In genomic region chr16:66742409-66742808, GRCh38 we compare ENCODE assay signal across 13 cellular contexts. TPM values are rescaled to one million over a fixed set of nuclear protein-coding genes. Genes with fewer than 3 reads are reported as not detected.
DNase-seq lines count a peak whose midpoint lies in the region; ATAC-seq and TF ChIP-seq lines count a peak whose summit lies in the region.
"Had no signal": no experiment of that assay in that cellular context is flagged by ENCODE, and none has a peak within 500 bp of the region (broad histone marks: within the 10 kb centered on the region; RNA-seq: fewer than 3 reads in every experiment).

No MANE protein-coding gene starts in this region.

- peaks cover 0 to 90% (median 78%) of the 10 kb centered on the region in 9 donors for H3K36me3 ChIP-seq in heart left ventricle
- peaks cover 91% of the 10 kb centered on the region for H3K36me3 ChIP-seq in endodermal cell (ENCODE audit: control insufficient read depth, insufficient read depth, low read length)
- peaks cover 60% of the 10 kb centered on the region for H3K36me3 ChIP-seq in neutrophil
- peaks cover 0 to 68% (median 4%) of the 10 kb centered on the region in 3 donors for H3K36me3 ChIP-seq in tibial nerve
- H3K36me3 ChIP-seq: ovary had no signal

- H3K4me3 ChIP-seq in heart left ventricle (peak overlapping the region in 5 of 12 donors; percentile 1 to 17 (median 5)), endodermal cell (ENCODE audit: low read length) (no peak overlapping the region), neutrophil (ENCODE audit: low read depth in 1 of 2, low read length in 1 of 2) (no peak overlapping the region), tibial nerve (no peak overlapping the region)
- H3K4me3 ChIP-seq: HAP-1 had no signal

- TF ChIP-seq EP300 in tibial nerve (IDR thresholded peaks at IDR 0.05), result no peak

- peaks cover 62% of the 10 kb centered on the region for H3K36me3 Mint-ChIP-seq in endodermal cell (ENCODE audit: low read depth)

- H3K9me3 ChIP-seq in heart left ventricle, result no peaks in the 10 kb centered on the region
- H3K9me3 ChIP-seq in endodermal cell (ENCODE audit: control insufficient read depth, low read length), result no peaks in the 10 kb centered on the region
- no peaks in the 10 kb centered on the region for H3K9me3 ChIP-seq in neutrophil
- H3K9me3 ChIP-seq in tibial nerve, result no peaks in the 10 kb centered on the region
- H3K9me3 ChIP-seq: HAP-1, ovary had no signal

- H3K27ac Mint-ChIP-seq in endodermal cell, result peak overlapping the region; percentile 13

- TF ChIP-seq POLR2A in heart left ventricle (IDR thresholded peaks at IDR 0.05) (no peak), tibial nerve (IDR thresholded peaks at IDR 0.05) (no peak)

- ATAC-seq in heart left ventricle (no peak), Right ventricle myocardium superior (ENCODE audit: poor library complexity) (no peak), GM19395 (IDR thresholded peaks at IDR 0.05; ENCODE audit: unreplicated experiment) (no peak), HG03442 (IDR thresholded peaks at IDR 0.05; ENCODE audit: unreplicated experiment) (no peak)

- H3K27me3 Mint-ChIP-seq in endodermal cell (ENCODE audit: insufficient read depth), result no peaks in the 10 kb centered on the region

- H3K9me3 Mint-ChIP-seq in endodermal cell, result no peaks in the 10 kb centered on the region

- H3K27ac ChIP-seq in heart left ventricle (peak overlapping the region; percentile 63 to 94 (median 86)), endodermal cell (ENCODE audit: low read depth, low read length) (no peak overlapping the region), neutrophil (peak overlapping the region; percentile 76), tibial nerve (peak overlapping the region; percentile 79 to 96 (median 87))

- peaks cover 5% of the 10 kb centered on the region for H3K4me1 Mint-ChIP-seq in endodermal cell

- 53 to 67% (median 59%) methylated on average over 6 of the region's 6 CpGs for WGBS in heart left ventricle, 4 donors
- 95 to 96% methylated on average over 6 of the region's 6 CpGs for WGBS in endodermal cell (ENCODE audit: insufficient coverage in 1 of 2, insufficient read length in 1 of 2), 2 experiments
- WGBS in tibial nerve, 2 donors, result 33 to 38% methylated on average over 6 of the region's 6 CpGs

- H3K9ac ChIP-seq in endodermal cell (ENCODE audit: extremely low read depth, low read length, poor library complexity, severe bottlenecking), result no peak overlapping the region

- H3K4me1 ChIP-seq in heart left ventricle (peaks cover 13 to 73% (median 43%) of the 10 kb centered on the region in 12 donors), endodermal cell (ENCODE audit: control insufficient read depth, insufficient read depth, low read length) (no peaks in the 10 kb centered on the region), neutrophil (ENCODE audit: control insufficient read depth in 1 of 2, insufficient read depth in 1 of 2, low read depth in 1 of 2, low read length in 1 of 2) (peaks cover 57 to 61% of the 10 kb centered on the region in 2 experiments), tibial nerve (peaks cover 4 to 85% (median 39%) of the 10 kb centered on the region in 4 donors)

- intact Hi-C loops in heart left ventricle (cut with DNase I) (loop anchor here in 3 of 10 donors (10.0 kb wide), 4 partner anchors 48 to 1492 kb away; partner anchors contain the start of genes CMTM4 (in 1 of the 3) and ESRP2 (in 1 of the 3)), Right ventricle myocardium superior (cut with DNase I) (no loop called here)

- DNase-seq in heart left ventricle, result no peak
- no peak for DNase-seq in Right ventricle myocardium superior
- no peak for DNase-seq in endodermal cell
- DNase-seq in tibial nerve (ENCODE audit: low spot score in 2 of 2), result no peak
- no peak for DNase-seq in NCI-H748 treated with DMSO at 0.1 percent for 48 hours (lab: John Stamatoyannopoulos, UW)
- DNase-seq: NCI-H1436, NCI-H526 treated with DMSO at 0.1 percent for 48 hours, ovary, SHP77 treated with DMSO at 0.1 percent for 48 hours had no signal

- H3K4me3 Mint-ChIP-seq in endodermal cell, result no peak overlapping the region

- H3K27me3 ChIP-seq in heart left ventricle (no peaks in the 10 kb centered on the region), endodermal cell (ENCODE audit: control insufficient read depth, insufficient read depth, low read length, poor library complexity, severe bottlenecking) (no peaks in the 10 kb centered on the region), neutrophil (no peaks in the 10 kb centered on the region), tibial nerve (no peaks in the 10 kb centered on the region)
- H3K27me3 ChIP-seq: ovary had no signal

- TF ChIP-seq CTCF in heart left ventricle (IDR thresholded peaks at IDR 0.05) (no peak), endodermal cell (conservative IDR thresholded peaks at IDR 0.05) (no peak), neutrophil (IDR thresholded peaks at IDR 0.05) (no peak), tibial nerve (IDR thresholded peaks at IDR 0.05) (no peak)

RNA-seq across cellular contexts. Expression of gene DYNC1LI2, which starts 9.0 kb away (rescaled TPM):
- total RNA-seq in heart left ventricle, result 100 to 1,000 TPM in 3 of 9 donors, 10 to 100 TPM in 6; 58.3 to 117 (median 88.6) TPM
- 10 to 100 TPM; 38.3 to 53.2 TPM for polyA plus RNA-seq in heart left ventricle
- 66.9 TPM for total RNA-seq in Right ventricle myocardium superior
- total RNA-seq in endodermal cell, result 10 to 100 TPM; 89.5 to 95.9 TPM
- 87.1 TPM for polyA plus RNA-seq in endodermal cell (2013, experiment 1 of 2)
- polyA plus RNA-seq in endodermal cell (2013, experiment 2 of 2), result 74.4 TPM
- 100 to 1,000 TPM; 248 to 363 (median 266) TPM for total RNA-seq in tibial nerve

RNA-seq across cellular contexts. Expression of gene CMTM4, which starts 45.9 kb away (rescaled TPM):
- total RNA-seq in heart left ventricle (10 to 100 TPM in 7 of 9 donors, 1 to 10 TPM in 2; 8.1 to 22.5 (median 12.2) TPM), Right ventricle myocardium superior (10.1 TPM), endodermal cell (10 to 100 TPM; 68.2 to 76.2 TPM), tibial nerve (10 to 100 TPM; 14.2 to 22.7 (median 19.6) TPM)
- 10 to 100 TPM in 1 of 2 donors, 1 to 10 TPM in 1; 4.5 to 13.8 TPM for polyA plus RNA-seq in heart left ventricle
- 34.3 TPM for polyA plus RNA-seq in endodermal cell (2013, experiment 1 of 2)
- 30.7 TPM for polyA plus RNA-seq in endodermal cell (2013, experiment 2 of 2)

RNA-seq across cellular contexts. Expression of gene TERB1, which starts 59.0 kb away (rescaled TPM):
- not detected for total RNA-seq in heart left ventricle
- polyA plus RNA-seq in heart left ventricle, result not detected
- not detected for total RNA-seq in Right ventricle myocardium superior
- total RNA-seq in endodermal cell, result not detected
- not detected for polyA plus RNA-seq in endodermal cell (2013, experiment 1 of 2)
- not detected for polyA plus RNA-seq in endodermal cell (2013, experiment 2 of 2)
- total RNA-seq in tibial nerve, result not detected
